ENCODE assay signal across 30 cellular contexts in genomic region chr16:11148045-11148444, GRCh38.
"Had no signal": no experiment of that assay in that cellular context is flagged by ENCODE, and none has a peak within 500 bp of the region (broad histone marks: within the 10 kb centered on the region; RNA-seq: fewer than 3 reads in every experiment).

No MANE protein-coding gene starts in this region.

- H3K4me1 Mint-ChIP-seq: WTC11 had no signal

- DNase-seq: activated CD4-positive, alpha-beta memory T cell treated with anti-CD3 and anti-CD28 coated beads, Interleukin-2, amount 10 ng/mL, durations not matched to agents 7 days and 5 days; activated CD4-positive, alpha-beta T cell treated with anti-CD3 and anti-CD28 coated beads for 1 hour; activated CD4-positive, alpha-beta T cell treated with anti-CD3 and anti-CD28 coated beads for 4 hours; activated CD4-positive, alpha-beta T cell treated with anti-CD3 and anti-CD28 coated beads, Interleukin-2, amount 10 ng/mL, durations not matched to agents 7 days and 5 days; activated CD4-positive, alpha-beta T cell treated with anti-CD3 and anti-CD28 coated beads, Interleukin-2, amount 50 U/mL, for 4 hours; activated CD8-positive, alpha-beta memory T cell treated with anti-CD3 and anti-CD28 coated beads, Interleukin-2, amount 50 U/mL, for 48 hours; activated gamma-delta T cell; activated naive CD4-positive, alpha-beta T cell; activated naive CD4-positive, alpha-beta T cell treated with anti-CD3 and anti-CD28 coated beads, Interleukin-2, amount 10 ng/mL, durations not matched to agents 7 days and 5 days; activated naive CD8-positive, alpha-beta T cell treated with anti-CD3 and anti-CD28 coated beads, Interleukin-2, amount 10 ng/mL, durations not matched to agents 7 days and 5 days; activated T-cell treated with anti-CD3 and anti-CD28 coated beads for 4 hours; activated T-cell treated with anti-CD3 and anti-CD28 coated beads, Interleukin-2, amount 50 U/mL, for 24 hours; activated T-cell treated with anti-CD3 and anti-CD28 coated beads, Interleukin-2, amount 50 U/mL, for 72 hours; central memory CD4-positive, alpha-beta T cell; cerebellar nuclear complex; colonic mucosa; effector CD8-positive, alpha-beta T cell; esophagus squamous epithelium; T-helper 1 cell; T-helper 2 cell had no signal

- H3K4me3 ChIP-seq: ascending aorta, breast epithelium, cardiac muscle cell, colonic mucosa, esophagus squamous epithelium, gastroesophageal sphincter had no signal

- H3K27me3 ChIP-seq: ascending aorta, breast epithelium, cardiac muscle cell, colonic mucosa, esophagus squamous epithelium, gastroesophageal sphincter had no signal

- H3K27ac Mint-ChIP-seq: activated CD4-positive, alpha-beta memory T cell treated with anti-CD3 and anti-CD28 coated beads, Interleukin-2, amount 10 ng/mL, durations not matched to agents 7 days and 5 days; activated CD4-positive, alpha-beta T cell treated with anti-CD3 and anti-CD28 coated beads, Interleukin-2, amount 10 ng/mL, durations not matched to agents 7 days and 5 days; activated naive CD4-positive, alpha-beta T cell treated with anti-CD3 and anti-CD28 coated beads, Interleukin-2, amount 10 ng/mL, durations not matched to agents 7 days and 5 days; activated naive CD8-positive, alpha-beta T cell treated with anti-CD3 and anti-CD28 coated beads, Interleukin-2, amount 10 ng/mL, durations not matched to agents 7 days and 5 days; activated T-cell treated with anti-CD3 and anti-CD28 coated beads, Interleukin-2, amount 50 U/mL, for 24 hours; activated T-cell treated with anti-CD3 and anti-CD28 coated beads, Interleukin-2, amount 50 U/mL, for 72 hours; WTC11 had no signal

- FAIRE-seq: endometrium, endothelial cell of umbilical vein had no signal

- H3K27ac ChIP-seq: ascending aorta, breast epithelium, cardiac muscle cell, colonic mucosa, epithelial cell of prostate, esophagus squamous epithelium, gastroesophageal sphincter had no signal

- H3K27me3 Mint-ChIP-seq: activated CD4-positive, alpha-beta memory T cell treated with anti-CD3 and anti-CD28 coated beads, Interleukin-2, amount 10 ng/mL, durations not matched to agents 7 days and 5 days; activated CD4-positive, alpha-beta T cell treated with anti-CD3 and anti-CD28 coated beads, Interleukin-2, amount 10 ng/mL, durations not matched to agents 7 days and 5 days; activated naive CD8-positive, alpha-beta T cell treated with anti-CD3 and anti-CD28 coated beads, Interleukin-2, amount 10 ng/mL, durations not matched to agents 7 days and 5 days; activated T-cell treated with anti-CD3 and anti-CD28 coated beads, Interleukin-2, amount 50 U/mL, for 24 hours; brain had no signal

- H3K9me3 ChIP-seq: ascending aorta, breast epithelium, colonic mucosa, esophagus squamous epithelium, gastroesophageal sphincter had no signal

- H3K9me3 Mint-ChIP-seq: activated CD4-positive, alpha-beta memory T cell treated with anti-CD3 and anti-CD28 coated beads, Interleukin-2, amount 10 ng/mL, durations not matched to agents 7 days and 5 days; activated CD4-positive, alpha-beta T cell treated with anti-CD3 and anti-CD28 coated beads, Interleukin-2, amount 10 ng/mL, durations not matched to agents 7 days and 5 days; activated naive CD4-positive, alpha-beta T cell treated with anti-CD3 and anti-CD28 coated beads, Interleukin-2, amount 10 ng/mL, durations not matched to agents 7 days and 5 days; activated naive CD8-positive, alpha-beta T cell treated with anti-CD3 and anti-CD28 coated beads, Interleukin-2, amount 10 ng/mL, durations not matched to agents 7 days and 5 days; activated T-cell treated with anti-CD3 and anti-CD28 coated beads, Interleukin-2, amount 50 U/mL, for 72 hours had no signal

- H3K4me1 ChIP-seq: ascending aorta, breast epithelium, colonic mucosa had no signal

- H3K36me3 ChIP-seq: ascending aorta, breast epithelium, cardiac muscle cell, colonic mucosa, gastroesophageal sphincter had no signal

- ATAC-seq: activated naive CD4-positive, alpha-beta T cell treated with anti-CD3 and anti-CD28 coated beads, Interleukin-2, amount 50 U/mL, for 72 hours; activated T-cell treated with anti-CD3 and anti-CD28 coated beads, Interleukin-2, amount 50 U/mL, for 72 hours; gastroesophageal sphincter; WTC11 had no signal

- H3K4me3 Mint-ChIP-seq: activated CD4-positive, alpha-beta memory T cell treated with anti-CD3 and anti-CD28 coated beads, Interleukin-2, amount 10 ng/mL, durations not matched to agents 7 days and 5 days; activated CD4-positive, alpha-beta T cell treated with anti-CD3 and anti-CD28 coated beads, Interleukin-2, amount 10 ng/mL, durations not matched to agents 7 days and 5 days; activated naive CD4-positive, alpha-beta T cell treated with anti-CD3 and anti-CD28 coated beads, Interleukin-2, amount 10 ng/mL, durations not matched to agents 7 days and 5 days; activated naive CD8-positive, alpha-beta T cell treated with anti-CD3 and anti-CD28 coated beads, Interleukin-2, amount 10 ng/mL, durations not matched to agents 7 days and 5 days; activated T-cell treated with anti-CD3 and anti-CD28 coated beads, Interleukin-2, amount 50 U/mL, for 24 hours; activated T-cell treated with anti-CD3 and anti-CD28 coated beads, Interleukin-2, amount 50 U/mL, for 72 hours; brain; WTC11 had no signal
